8 cellular contexts compared by ENCODE assay signal in genomic region chr14:54366726-54367707, GRCh38. TPM values are rescaled to one million over a fixed set of nuclear protein-coding genes. Genes with fewer than 3 reads are reported as not detected.
DNase-seq lines count a peak whose midpoint lies in the region; ATAC-seq, FAIRE-seq and TF ChIP-seq lines count a peak whose summit lies in the region.

No MANE protein-coding gene starts in this region.

- H3K9me3 ChIP-seq in A549 (no peaks in the 10 kb centered on the region), PC-9 (ENCODE audit: insufficient read depth, low read depth) (no peaks in the 10 kb centered on the region)

- no peaks in the 10 kb centered on the region; the same call in 1 of the 2 replicates for H3F3A ChIP-seq in PC-9 (ENCODE audit: insufficient read depth, low read depth)

- H3K4me1 Mint-ChIP-seq in immature natural killer cell: no peaks in the 10 kb centered on the region

- H3K4me3 Mint-ChIP-seq in immature natural killer cell: no peak overlapping the region

- H3K27ac Mint-ChIP-seq in immature natural killer cell: no peak overlapping the region

- WGBS in A549 (ENCODE audit: missing lambda C conversion rate): 34% methylated on average over 9 of the region's 9 CpGs

- in situ Hi-C loops in brain microvascular endothelial cell (cut with HindIII; ENCODE audit: low pct_ligation_motif_present, low sequenced_read_pairs): no loop called here

- H3K79me2 ChIP-seq in PC-9 (ENCODE audit: low read depth): no peaks in the 10 kb centered on the region

- H2AFZ ChIP-seq in PC-9: no peak overlapping the region

- peak overlapping the region; percentile 44 to 49; a peak in 5 of 6 replicates for H3K27ac ChIP-seq in A549
- H3K27ac ChIP-seq in PC-9: no peak overlapping the region
- H3K27ac ChIP-seq in brain microvascular endothelial cell: no peak overlapping the region

- intact Hi-C loops in PC-9 (cut with micrococcal nuclease; ENCODE audit: unreplicated experiment): loop anchor here (2.0 to 10.0 kb wide), 5 partner anchors 55 to 528 kb away; no protein-coding TSS in a partner anchor

- H3K4me2 ChIP-seq in A549: peak overlapping the region; percentile 74
- no peak overlapping the region for H3K4me2 ChIP-seq in PC-9

- peaks cover 13% of the 10 kb centered on the region; the same call in 2 of the 3 replicates for H3K4me1 ChIP-seq in A549
- 0 out of 2 replicates have a peak, but pooled peaks cover 7% of the 10 kb centered on the region for H3K4me1 ChIP-seq in PC-9 (replicated peaks; ENCODE audit: insufficient read depth)

- H3K27me3 ChIP-seq in PC-9 (ENCODE audit: insufficient read depth, low read depth) (no peaks in the 10 kb centered on the region), brain microvascular endothelial cell (replicated peaks) (no peaks in the 10 kb centered on the region)

- DNase-seq in A549 (ENCODE audit: low read depth in 1 of 2, low spot score in 1 of 2): peak; percentile 38 to 73
- DNase-seq in GM12865 (ENCODE audit: low read depth): peak; percentile 58
- DNase-seq in PC-9: peak; percentile 49 to 55
- peak; percentile 63 for DNase-seq in brain microvascular endothelial cell
- peak in 2 of 3 donors; percentile 3 to 14 for DNase-seq in immature natural killer cell
- DNase-seq in stimulated activated CD4-positive, alpha-beta T cell treated with anti-CD3 and anti-CD28 coated beads, Interleukin-4, amount 100 ng/mL, for 1 hour: peak; percentile 10

- H3K36me3 ChIP-seq in PC-9 (ENCODE audit: low read depth) (no peaks in the 10 kb centered on the region), brain microvascular endothelial cell (replicated peaks) (no peaks in the 10 kb centered on the region)

- no peak for TF ChIP-seq EP300 in A549 (IDR thresholded peaks at IDR 0.05)

- no peaks in the 10 kb centered on the region for H3K9me2 ChIP-seq in PC-9 (ENCODE audit: insufficient read depth)

- no peak for FAIRE-seq in A549 (lab: Jason Lieb, UNC)

- TF ChIP-seq RAD21 in A549 (conservative IDR thresholded peaks at IDR 0.05 in 1 of 2, IDR thresholded peaks at IDR 0.05 in 1 of 2): peak; percentile 80 to 88

- no peaks in the 10 kb centered on the region for H3K9me3 Mint-ChIP-seq in immature natural killer cell

- no peak for TF ChIP-seq POLR2A in A549 (IDR thresholded peaks at IDR 0.05; ENCODE audit: low read length)

- H3K27me3 Mint-ChIP-seq in immature natural killer cell (ENCODE audit: low read depth in 3 of 3): peaks cover 0 to 4% (median 3%) of the 10 kb centered on the region in 3 donors

- no peak overlapping the region for H3K4me3 ChIP-seq in A549
- no peak overlapping the region for H3K4me3 ChIP-seq in GM12865 (ENCODE audit: low read depth, low read length)
- no peak overlapping the region for H3K4me3 ChIP-seq in PC-9
- H3K4me3 ChIP-seq in brain microvascular endothelial cell (ENCODE audit: low read depth, low read length): no peak overlapping the region

- no TSS peak for BruUV-seq in PC-9 (replicated peaks; lab: Mats Ljungman, UMichigan)

- no peaks in the 10 kb centered on the region for H4K20me1 ChIP-seq in PC-9 (ENCODE audit: insufficient read depth)

- TF ChIP-seq CTCF in A549 (IDR thresholded peaks at IDR 0.05): peak; percentile 71
- TF ChIP-seq CTCF in GM12865 (IDR thresholded peaks at IDR 0.05; ENCODE audit: insufficient read depth, low read depth, low read length, missing control alignments): peak; percentile 49
- peak; percentile 54 for TF ChIP-seq CTCF in PC-9 (conservative IDR thresholded peaks at IDR 0.05)
- peak; percentile 84 for TF ChIP-seq CTCF in brain microvascular endothelial cell (IDR thresholded peaks at IDR 0.05; ENCODE audit: low read depth, low read length, missing control alignments)

- ATAC-seq in A549 (peak; percentile 96 to 99), HG03565 (IDR thresholded peaks at IDR 0.05; ENCODE audit: unreplicated experiment) (peak; percentile 45), HG03521 (IDR thresholded peaks at IDR 0.05; ENCODE audit: unreplicated experiment) (no peak)

- no peaks in the 10 kb centered on the region for H3K36me3 Mint-ChIP-seq in immature natural killer cell

- CTCF ChIA-PET in A549 (lab: Yijun Ruan, JAX) (interaction anchor here (0.5 to 2.2 kb wide), 35 partner anchors 9 to 1210 kb away, joined by 3 to 13 read pairs (median 4); partner anchors contain the start of genes CDKN3 and CGRRF1), PC-9 (lab: Charles Lee) (interaction anchor here (0.6 to 0.9 kb wide), 2 partner anchors 54 to 558 kb away, joined by 3 to 6 read pairs; no protein-coding TSS in a partner anchor)

- POLR2A ChIA-PET in A549 (lab: Yijun Ruan, JAX) (interaction anchor here (0.6 to 0.9 kb wide), 4 partner anchors 19 to 126 kb away, joined by 3 to 5 read pairs (median 3); no protein-coding TSS in a partner anchor), PC-9 (lab: Charles Lee; ENCODE audit: unreplicated experiment) (interaction anchor here (0.6 kb wide), 1 partner anchor 833 kb away, joined by 4 read pairs; no protein-coding TSS in a partner anchor)

TF ChIP-seq in A549, 52 proteins besides CTCF, POLR2A, EP300 and RAD21:
- TF ChIP-seq KDM5A (IDR thresholded peaks at IDR 0.05): no peak
- TF ChIP-seq MAFK (IDR thresholded peaks at IDR 0.05; ENCODE audit: partially characterized antibody): no peak
- 0 out of 5 replicates have a peak, but pooled peaks of 1 of the 2 experiments have one; percentile 26 for TF ChIP-seq JUN (IDR thresholded peaks at IDR 0.05)
- TF ChIP-seq ESRRA (IDR thresholded peaks at IDR 0.05; ENCODE audit: borderline replicate concordance, low read length): no peak
- no peak for TF ChIP-seq HDAC2 (IDR thresholded peaks at IDR 0.05)
- TF ChIP-seq E2F6 (IDR thresholded peaks at IDR 0.05; ENCODE audit: borderline replicate concordance, low read depth): no peak
- TF ChIP-seq SMC3 (IDR thresholded peaks at IDR 0.05): peak; percentile 64

RNA-seq across cellular contexts. Expression of gene CDKN3, which starts 29.8 kb away (rescaled TPM):
- 142 and 154 TPM in 2 replicates for polyA plus RNA-seq in A549 (2011; rRNA removed)
- polyA plus RNA-seq in A549 (2012; cell fraction: cytosol; rRNA removed): 73.7 and 84.9 TPM in 2 replicates
- polyA plus RNA-seq in A549 (2012; cell fraction: nucleus; rRNA removed): 15.3 and 23.7 TPM in 2 replicates
- polyA plus RNA-seq in A549 (2017; fragmentation: RNase III; extraction: RNeasy Plus Mini Kit Qiagen cat#74134 plus additional on column Dnase treatment): 62.7 to 78.5 TPM (median 67.4 TPM) in 3 replicates
- 22.6 and 30.9 TPM in 2 replicates for polyA minus RNA-seq in A549 (2011; rRNA and poly(A)+ RNA removed)
- total RNA-seq in PC-9 (2021): 61.1 and 105 TPM in 2 replicates
- polyA plus RNA-seq in immature natural killer cell: 1 to 10 TPM; 2.7 to 6.4 (median 6.4) TPM

Comparison
In these comparisons a context has a peak if more than half of its experiments do, and no peak if none do; other contexts are left out.
1. DNase-seq: peak in every context shown above with its lines; median percentile 63 in brain microvascular endothelial cell; 58 in GM12865; 56 in A549; 52 in PC-9; 10 in stimulated activated CD4-positive, alpha-beta T cell treated with anti-CD3 and anti-CD28 coated beads, Interleukin-4, amount 100 ng/mL, for 1 hour; 8 in immature natural killer cell.
2. H3K27ac ChIP-seq: peak in A549 (2 of 2); none in PC-9 (single experiment) and brain microvascular endothelial cell (single experiment).
3. Peak in every context shown above with its lines, with median percentiles within 50 percentile points of each other: CTCF ChIP-seq.